In genomic region chr13:51267581-51267980, GRCh38 we compare ENCODE assay signal across 27 cellular contexts. TPM values are rescaled to one million over a fixed set of nuclear protein-coding genes. Genes with fewer than 3 reads are reported as not detected.
DNase-seq lines count a peak whose midpoint lies in the region; ATAC-seq and TF ChIP-seq lines count a peak whose summit lies in the region.
"Had no signal": no experiment of that assay in that cellular context is flagged by ENCODE, and none has a peak within 500 bp of the region (broad histone marks: within the 10 kb centered on the region; RNA-seq: fewer than 3 reads in every experiment).

No MANE protein-coding gene starts in this region.

- no peaks in the 10 kb centered on the region for H3K36me3 Mint-ChIP-seq in endothelial cell (ENCODE audit: low read depth, unreplicated experiment)
- no peaks in the 10 kb centered on the region for H3K36me3 Mint-ChIP-seq in T-helper 2 cell treated with Interferon-gamma antibody and Interleukin-4, amounts not matched to agents 5 μg/mL and 100 μg/mL, for 36 hours (ENCODE audit: low read depth)
- H3K36me3 Mint-ChIP-seq: activated naive CD8-positive, alpha-beta T cell treated with anti-CD3 and anti-CD28 coated beads for 36 hours had no signal

- no peak overlapping the region for H2BK120ac ChIP-seq in neuronal stem cell (ENCODE audit: low read depth, low read length)

- no peak overlapping the region for H3K14ac ChIP-seq in neuronal stem cell (ENCODE audit: low read length)

- no peaks in the 10 kb centered on the region for H3K79me1 ChIP-seq in neuronal stem cell (ENCODE audit: low read depth, low read length)

- no peak overlapping the region for H3K23ac ChIP-seq in neuronal stem cell (ENCODE audit: low read depth, low read length, poor library complexity)

- no peaks in the 10 kb centered on the region for H3K9me3 Mint-ChIP-seq in endothelial cell (ENCODE audit: unreplicated experiment)
- H3K9me3 Mint-ChIP-seq in T-helper 2 cell treated with Interferon-gamma antibody and Interleukin-4, amounts not matched to agents 5 μg/mL and 100 μg/mL, for 36 hours, result no peaks in the 10 kb centered on the region
- H3K9me3 Mint-ChIP-seq: activated B cell treated with CpG ODN at 0.5 μM for 24 hours; activated naive CD8-positive, alpha-beta T cell treated with anti-CD3 and anti-CD28 coated beads for 36 hours; activated T-cell treated with anti-CD3 and anti-CD28 coated beads, Interleukin-2, amount 50 U/mL, for 24 hours; stimulated activated naive CD8-positive, alpha-beta T cell treated with anti-CD3 and anti-CD28 coated beads, Interleukin-15, Interleukin-2, amounts not matched to agents 100 ng/mL and 50 ng/mL, for 24 hours had no signal

- H3K4me1 Mint-ChIP-seq in endothelial cell (ENCODE audit: unreplicated experiment), result no peaks in the 10 kb centered on the region
- no peaks in the 10 kb centered on the region for H3K4me1 Mint-ChIP-seq in T-helper 2 cell treated with Interferon-gamma antibody and Interleukin-4, amounts not matched to agents 5 μg/mL and 100 μg/mL, for 36 hours (ENCODE audit: low read depth)
- H3K4me1 Mint-ChIP-seq: activated B cell treated with CpG ODN at 0.5 μM for 24 hours; activated naive CD8-positive, alpha-beta T cell treated with anti-CD3 and anti-CD28 coated beads for 36 hours had no signal

- no peak overlapping the region for H4K8ac ChIP-seq in neuronal stem cell (ENCODE audit: low read depth, low read length)

- H3K36me3 ChIP-seq in neuronal stem cell (replicated peaks in 1 of 2; ENCODE audit: control insufficient read depth in 2 of 2, insufficient read depth in 2 of 2, low read length in 2 of 2), result peaks cover 0 to 1% of the 10 kb centered on the region in 2 donors
- H3K36me3 ChIP-seq: ascending aorta, cardiac muscle cell, MG63, pancreas had no signal

- H3K27ac ChIP-seq in cingulate gyrus (ENCODE audit: low read depth, low read length) (peak overlapping the region; percentile 76), neuronal stem cell (replicated peaks; ENCODE audit: low read length) (no peak overlapping the region)
- H3K27ac ChIP-seq: ascending aorta, C4-2B, cardiac muscle cell, esophagus muscularis mucosa, hepatocyte, pancreas had no signal

- ATAC-seq in Right ventricle myocardium superior (ENCODE audit: poor library complexity), result peak; percentile 72
- ATAC-seq: pancreas had no signal

- no peak overlapping the region for H2AFZ ChIP-seq in neuronal stem cell (ENCODE audit: low read length)
- H2AFZ ChIP-seq: hepatocyte had no signal

- no peak overlapping the region for H3K27ac Mint-ChIP-seq in endothelial cell (ENCODE audit: unreplicated experiment)
- no peak overlapping the region for H3K27ac Mint-ChIP-seq in T-helper 2 cell treated with Interferon-gamma antibody and Interleukin-4, amounts not matched to agents 5 μg/mL and 100 μg/mL, for 36 hours
- H3K27ac Mint-ChIP-seq: activated B cell treated with CpG ODN at 0.5 μM for 24 hours; activated naive CD8-positive, alpha-beta T cell treated with anti-CD3 and anti-CD28 coated beads for 36 hours; activated T-cell treated with anti-CD3 and anti-CD28 coated beads, Interleukin-2, amount 50 U/mL, for 24 hours; stimulated activated naive CD8-positive, alpha-beta T cell treated with anti-CD3 and anti-CD28 coated beads, Interleukin-15, Interleukin-2, amounts not matched to agents 100 ng/mL and 50 ng/mL, for 24 hours had no signal

- H3K27me3 ChIP-seq in neuronal stem cell (ENCODE audit: control insufficient read depth in 3 of 3, insufficient read depth in 3 of 3, low read depth in 1 of 3, low read length in 3 of 3), result no peaks in the 10 kb centered on the region
- H3K27me3 ChIP-seq: ascending aorta, cardiac muscle cell, esophagus muscularis mucosa, hepatocyte, MG63, pancreas had no signal

- H3K4me3 Mint-ChIP-seq in endothelial cell (ENCODE audit: unreplicated experiment), result no peak overlapping the region
- H3K4me3 Mint-ChIP-seq in T-helper 2 cell treated with Interferon-gamma antibody and Interleukin-4, amounts not matched to agents 5 μg/mL and 100 μg/mL, for 36 hours, result no peak overlapping the region
- H3K4me3 Mint-ChIP-seq: activated B cell treated with CpG ODN at 0.5 μM for 24 hours; activated naive CD8-positive, alpha-beta T cell treated with anti-CD3 and anti-CD28 coated beads for 36 hours; activated T-cell treated with anti-CD3 and anti-CD28 coated beads, Interleukin-2, amount 50 U/mL, for 24 hours; stimulated activated naive CD8-positive, alpha-beta T cell treated with anti-CD3 and anti-CD28 coated beads, Interleukin-15, Interleukin-2, amounts not matched to agents 100 ng/mL and 50 ng/mL, for 24 hours had no signal

- H3K4me3 ChIP-seq in neuronal stem cell (ENCODE audit: low read length in 2 of 2), result no peak overlapping the region
- H3K4me3 ChIP-seq: ascending aorta, cardiac muscle cell, esophagus muscularis mucosa, hepatocyte, MG63, pancreas had no signal

- no peak overlapping the region for H3K4ac ChIP-seq in neuronal stem cell (ENCODE audit: low read length)

- WGBS in neuronal stem cell (ENCODE audit: extremely low coverage in 2 of 2, insufficient read length in 2 of 2, insufficient replicate concordance in 1 of 2), 2 donors, result no CpG with 5 or more reads among the region's 6 CpGs

- H2AK5ac ChIP-seq in neuronal stem cell (ENCODE audit: low read depth, low read length), result no peak overlapping the region

- DNase-seq in Right ventricle myocardium superior (no peak), cardiac septum (ENCODE audit: low spot score) (no peak), left kidney (ENCODE audit: low read depth, low spot score) (peak; percentile 23), endothelial cell (ENCODE audit: low spot score) (no peak), neuronal stem cell (ENCODE audit: low spot score) (no peak), NCI-H2081 treated with DMSO at 0.1 percent for 48 hours (lab: John Stamatoyannopoulos, UW) (no peak)
- DNase-seq in T-helper 2 cell treated with Interferon-gamma antibody and Interleukin-4, amounts not matched to agents 5 μg/mL and 100 μg/mL, for 36 hours (ENCODE audit: low spot score), result no peak
- DNase-seq: activated B cell treated with CpG ODN at 0.5 μM for 24 hours; activated CD4-positive, alpha-beta T cell treated with anti-CD3 and anti-CD28 coated beads, Interleukin-2, amount 50 U/mL, for 1 hour; activated effector memory CD4-positive, alpha-beta T cell treated with anti-CD3 and anti-CD28 coated beads, Interleukin-2, amount 50 U/mL, for 16 hours; activated naive CD8-positive, alpha-beta T cell treated with anti-CD3 and anti-CD28 coated beads for 36 hours; activated T-cell treated with anti-CD3 and anti-CD28 coated beads, Interleukin-2, amount 50 U/mL, for 24 hours; COR-L47; KG1; MG63; NCI-H2029; NCI-H2227 treated with DMSO at 0.1 percent for 48 hours; pancreas; retina; stimulated activated CD4-positive, alpha-beta T cell treated with anti-CD3 and anti-CD28 coated beads, Interleukin-2, amount 100 ng/mL, for 24 hours had no signal

- H2BK15ac ChIP-seq in neuronal stem cell (ENCODE audit: low read length), result no peak overlapping the region

- no peak overlapping the region for H3K4me2 ChIP-seq in neuronal stem cell (ENCODE audit: insufficient read depth, low read length, poor library complexity, severe bottlenecking)
- H3K4me2 ChIP-seq: hepatocyte had no signal

- H4K91ac ChIP-seq in neuronal stem cell (ENCODE audit: low read depth, low read length, poor library complexity), result no peak overlapping the region

- no peak overlapping the region for H2BK5ac ChIP-seq in neuronal stem cell (ENCODE audit: low read length)

- H2BK12ac ChIP-seq in neuronal stem cell (ENCODE audit: low read length), result no peak overlapping the region

- H3K9ac ChIP-seq in neuronal stem cell (ENCODE audit: low read depth, low read length, poor library complexity), result no peak overlapping the region

- peaks cover 3 to 17% of the 10 kb centered on the region in 2 donors for H3K4me1 ChIP-seq in neuronal stem cell (ENCODE audit: control insufficient read depth in 2 of 2, insufficient read depth in 1 of 2, low read depth in 1 of 2, low read length in 2 of 2)
- H3K4me1 ChIP-seq: ascending aorta, pancreas had no signal

- intact Hi-C loops in Right ventricle myocardium superior (cut with DNase I) (no loop called here), cardiac septum (cut with DNase I) (no loop called here)

- H3K27me3 Mint-ChIP-seq in endothelial cell (ENCODE audit: unreplicated experiment), result no peaks in the 10 kb centered on the region
- peaks cover 5% of the 10 kb centered on the region for H3K27me3 Mint-ChIP-seq in T-helper 2 cell treated with Interferon-gamma antibody and Interleukin-4, amounts not matched to agents 5 μg/mL and 100 μg/mL, for 36 hours (ENCODE audit: low read depth)
- H3K27me3 Mint-ChIP-seq: activated B cell treated with CpG ODN at 0.5 μM for 24 hours; activated naive CD8-positive, alpha-beta T cell treated with anti-CD3 and anti-CD28 coated beads for 36 hours; activated T-cell treated with anti-CD3 and anti-CD28 coated beads, Interleukin-2, amount 50 U/mL, for 24 hours; stimulated activated naive CD8-positive, alpha-beta T cell treated with anti-CD3 and anti-CD28 coated beads, Interleukin-15, Interleukin-2, amounts not matched to agents 100 ng/mL and 50 ng/mL, for 24 hours had no signal

- no peak overlapping the region for H3K18ac ChIP-seq in neuronal stem cell (ENCODE audit: low read length)

- TF ChIP-seq CTCF in endothelial cell (IDR thresholded peaks at IDR 0.05; ENCODE audit: unreplicated experiment), result no peak

- H3K9me3 ChIP-seq in neuronal stem cell (replicated peaks in 1 of 2; ENCODE audit: control insufficient read depth in 2 of 2, insufficient read depth in 1 of 2, low read depth in 1 of 2, low read length in 2 of 2), result no peaks in the 10 kb centered on the region
- H3K9me3 ChIP-seq: ascending aorta, esophagus muscularis mucosa, MG63, pancreas had no signal

RNA-seq across cellular contexts. Expression of gene FAM124A, which starts 45.4 kb away (rescaled TPM):
- total RNA-seq in Right ventricle myocardium superior (12.2 TPM), cardiac septum (4.6 TPM), endothelial cell (ENCODE audit: unreplicated experiment) (4.9 TPM)
- 7.8 TPM for polyA plus RNA-seq in neuronal stem cell (2013, experiment 1 of 2)
- 7.9 TPM for polyA plus RNA-seq in neuronal stem cell (2013, experiment 2 of 2)
- total RNA-seq: activated B cell treated with CpG ODN at 0.5 μM for 24 hours had no signal
